Comparison of ENCODE assay signal across 8 cellular contexts in the genomic region with DNA sequence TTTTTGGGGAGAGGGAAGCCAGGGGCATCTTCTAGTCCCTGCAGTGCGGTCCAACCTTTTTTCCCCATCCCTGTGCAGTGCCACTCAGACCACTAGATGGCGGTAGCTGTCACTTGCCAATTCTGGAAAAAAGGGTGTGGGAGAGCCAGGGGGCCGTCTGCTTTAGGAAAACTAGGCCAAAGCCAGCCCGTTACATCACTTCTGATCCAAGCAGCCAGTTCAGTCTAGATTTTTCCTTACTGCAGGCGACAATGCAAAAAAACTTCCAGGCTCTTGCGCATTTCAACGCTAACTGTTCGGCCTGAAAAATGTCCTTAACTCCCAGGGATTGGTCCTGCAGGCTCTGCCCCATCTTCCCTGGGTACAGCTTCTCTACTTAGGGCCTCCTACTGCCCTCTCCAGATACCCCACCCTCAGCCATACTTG.
A peak's percentile ranks its signal among the peaks of the same experiment; 100 is the strongest.
DNase-seq lines count a peak whose midpoint lies in the region; ATAC-seq and TF ChIP-seq lines count a peak whose summit lies in the region.

No MANE protein-coding gene starts in this region.

- peak; percentile 97 for TF ChIP-seq CTCF in choroid plexus epithelial cell (conservative IDR thresholded peaks at IDR 0.05; ENCODE audit: low read depth, low read length)

- intact Hi-C loops in left colon (cut with DNase I, micrococcal nuclease) = loop anchor here in 1 of 2 donors (10.0 kb wide), 1 partner anchor 370 kb away; no protein-coding TSS in a partner anchor

- H3K4me3 ChIP-seq in choroid plexus epithelial cell (ENCODE audit: low read depth, low read length) = no peak overlapping the region

- DNase-seq in NCI-H526 (lab: John Stamatoyannopoulos, UW) = peak; percentile 12 to 45
- no peak for DNase-seq in NCI-H526 treated with DMSO at 0.1 percent for 48 hours (lab: John Stamatoyannopoulos, UW)
- peak; percentile 66 for DNase-seq in NCI-H1436 (lab: John Stamatoyannopoulos, UW)
- DNase-seq in activated CD4-positive, alpha-beta T cell treated with anti-CD3 and anti-CD28 coated beads for 24 hours (ENCODE audit: low read depth in 2 of 2) = peak; percentile 24 to 30
- peak; percentile 67 for DNase-seq in choroid plexus epithelial cell (ENCODE audit: low read depth)
- peak; percentile 38 to 45 for DNase-seq in left colon
- DNase-seq in stimulated activated CD4-positive, alpha-beta T cell treated with anti-CD3 and anti-CD28 coated beads, Interleukin-2, amount 100 ng/mL, for 24 hours = peak; percentile 56 to 57

- peak; percentile 52 for ATAC-seq in left colon
- ATAC-seq in GM21723 (IDR thresholded peaks at IDR 0.05; ENCODE audit: unreplicated experiment) = no peak
